ENCODE assay signal across 8 cellular contexts in the genomic region with DNA sequence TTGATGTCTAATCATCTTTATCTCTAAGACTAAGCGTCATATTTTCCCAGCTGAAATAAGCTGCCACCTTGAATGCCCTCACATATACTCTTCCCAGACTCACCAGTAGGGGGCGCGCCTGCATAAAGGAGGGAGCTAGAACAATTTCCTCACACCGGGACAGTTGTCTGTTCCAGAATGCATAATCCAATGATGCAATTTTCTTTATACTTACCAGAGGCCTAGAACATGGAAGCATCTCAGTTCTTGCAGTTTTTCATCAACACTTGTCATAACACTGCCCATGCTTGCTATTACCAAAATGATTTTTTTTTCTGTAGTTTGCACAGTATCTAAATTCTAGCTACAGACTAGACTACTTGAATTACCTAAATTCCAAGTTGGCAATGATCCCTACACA.
DNase-seq lines count a peak whose midpoint lies in the region; ATAC-seq and TF ChIP-seq lines count a peak whose summit lies in the region.

No MANE protein-coding gene starts in this region.

- no peaks in the 10 kb centered on the region for H3K9me3 ChIP-seq in Karpas-422 (ENCODE audit: low read length)
- no peaks in the 10 kb centered on the region for H3K9me3 ChIP-seq in osteoblast (ENCODE audit: low read depth, low read length)
- H3K9me3 ChIP-seq in thyroid gland: no peaks in the 10 kb centered on the region

- H3K4me2 ChIP-seq in Karpas-422 (ENCODE audit: low read depth, low read length, poor library complexity, severe bottlenecking) (no peak overlapping the region), osteoblast (ENCODE audit: insufficient read depth, low read length) (no peak overlapping the region)

- no peaks in the 10 kb centered on the region for H3K9me3 Mint-ChIP-seq in activated T-helper 2 cell treated with anti-CD3 and anti-CD28 coated beads, Interferon-gamma antibody, Interleukin-2, Interleukin-4, amounts not matched to agents 10 μg/mL and 5 μg/mL and 100 μg/mL, durations not matched to agents 14 hours and 24 hours and 36 hours

- no peak overlapping the region for H3K27ac ChIP-seq in C4-2B
- no peak overlapping the region for H3K27ac ChIP-seq in Karpas-422 (ENCODE audit: low read length)
- no peak overlapping the region for H3K27ac ChIP-seq in foreskin keratinocyte
- no peak overlapping the region for H3K27ac ChIP-seq in osteoblast (ENCODE audit: low read depth, low read length)
- H3K27ac ChIP-seq in thyroid gland: no peak overlapping the region

- no peak overlapping the region for H3K9ac ChIP-seq in Karpas-422 (ENCODE audit: low read length)

- H3K4me3 ChIP-seq in Karpas-422 (ENCODE audit: low read length) (no peak overlapping the region), osteoblast (ENCODE audit: insufficient read depth, low read length) (no peak overlapping the region), thyroid gland (replicated peaks in 1 of 3) (no peak overlapping the region)

- H3K9me2 ChIP-seq in Karpas-422 (replicated peaks; ENCODE audit: insufficient read depth, low read length): no peaks in the 10 kb centered on the region

- peak; percentile 58 for ATAC-seq in GM19397 (IDR thresholded peaks at IDR 0.05; ENCODE audit: unreplicated experiment)
- peak; percentile 83 for ATAC-seq in foreskin keratinocyte

- intact Hi-C loops in activated T-helper 2 cell treated with anti-CD3 and anti-CD28 coated beads, Interferon-gamma antibody, Interleukin-2, Interleukin-4, amounts not matched to agents 10 μg/mL and 5 μg/mL and 100 μg/mL, durations not matched to agents 14 hours and 24 hours and 36 hours (cut with micrococcal nuclease): loop anchor here (1.0 to 10.0 kb wide), 3 partner anchors 210 to 590 kb away; partner anchors contain the start of gene KIF27
- intact Hi-C loops in thyroid gland (cut with DNase I): loop anchor here (5.0 to 10.0 kb wide), 2 partner anchors 130 to 203 kb away; partner anchors contain the start of gene FRMD3

- TF ChIP-seq POLR2A in thyroid gland (IDR thresholded peaks at IDR 0.05): no peak

- H3K4me1 ChIP-seq in Karpas-422 (ENCODE audit: low read length) (no peaks in the 10 kb centered on the region), foreskin keratinocyte (no peaks in the 10 kb centered on the region), osteoblast (ENCODE audit: insufficient read depth, low read length) (no peaks in the 10 kb centered on the region), thyroid gland (peaks cover 0 to 4% of the 10 kb centered on the region in 2 donors)

- H3K27me3 Mint-ChIP-seq in activated T-helper 2 cell treated with anti-CD3 and anti-CD28 coated beads, Interferon-gamma antibody, Interleukin-2, Interleukin-4, amounts not matched to agents 10 μg/mL and 5 μg/mL and 100 μg/mL, durations not matched to agents 14 hours and 24 hours and 36 hours (ENCODE audit: low read depth): no peaks in the 10 kb centered on the region

- peaks cover 11% of the 10 kb centered on the region for H3K4me1 Mint-ChIP-seq in activated T-helper 2 cell treated with anti-CD3 and anti-CD28 coated beads, Interferon-gamma antibody, Interleukin-2, Interleukin-4, amounts not matched to agents 10 μg/mL and 5 μg/mL and 100 μg/mL, durations not matched to agents 14 hours and 24 hours and 36 hours (ENCODE audit: low read depth)

- DNase-seq in Karpas-422: peak; percentile 88
- peak; percentile 65 for DNase-seq in RPMI8226
- peak; percentile 55 for DNase-seq in activated T-helper 2 cell treated with anti-CD3 and anti-CD28 coated beads, Interferon-gamma antibody, Interleukin-2, Interleukin-4, amounts not matched to agents 10 μg/mL and 5 μg/mL and 100 μg/mL, durations not matched to agents 14 hours and 24 hours and 36 hours (ENCODE audit: low spot score)
- DNase-seq in foreskin keratinocyte: peak; percentile 11 to 34
- peak; percentile 71 for DNase-seq in osteoblast (ENCODE audit: insufficient read length, low spot score, missing footprints)
- DNase-seq in thyroid gland: peak; percentile 81 to 92

- H3K27me3 ChIP-seq in Karpas-422 (ENCODE audit: low read length): no peaks in the 10 kb centered on the region
- no peaks in the 10 kb centered on the region for H3K27me3 ChIP-seq in foreskin keratinocyte
- H3K27me3 ChIP-seq in osteoblast (ENCODE audit: insufficient read depth, low read length): no peaks in the 10 kb centered on the region
- no peaks in the 10 kb centered on the region for H3K27me3 ChIP-seq in thyroid gland

- H4K20me1 ChIP-seq in Karpas-422 (ENCODE audit: insufficient read depth, low read depth, low read length) (0 out of 2 replicates have a peak, but pooled peaks cover 2% of the 10 kb centered on the region), osteoblast (ENCODE audit: insufficient read depth, low read length) (no peaks in the 10 kb centered on the region)

- no peak overlapping the region for H3K27ac Mint-ChIP-seq in activated T-helper 2 cell treated with anti-CD3 and anti-CD28 coated beads, Interferon-gamma antibody, Interleukin-2, Interleukin-4, amounts not matched to agents 10 μg/mL and 5 μg/mL and 100 μg/mL, durations not matched to agents 14 hours and 24 hours and 36 hours

- WGBS in thyroid gland, 2 donors: 6 to 10% methylated on average over 4 of the region's 4 CpGs

- H3K4me3 Mint-ChIP-seq in activated T-helper 2 cell treated with anti-CD3 and anti-CD28 coated beads, Interferon-gamma antibody, Interleukin-2, Interleukin-4, amounts not matched to agents 10 μg/mL and 5 μg/mL and 100 μg/mL, durations not matched to agents 14 hours and 24 hours and 36 hours (ENCODE audit: low read depth): no peak overlapping the region

- TF ChIP-seq CTCF in C4-2B (conservative IDR thresholded peaks at IDR 0.05) (peak; percentile 98), foreskin keratinocyte (conservative IDR thresholded peaks at IDR 0.05) (peak; percentile 88), osteoblast (IDR thresholded peaks at IDR 0.05; ENCODE audit: extremely low read depth, low read depth, low read length) (peak; percentile 91), thyroid gland (IDR thresholded peaks at IDR 0.05) (peak; percentile 94 to 96 (median 95))

- no peaks in the 10 kb centered on the region for H3K36me3 Mint-ChIP-seq in activated T-helper 2 cell treated with anti-CD3 and anti-CD28 coated beads, Interferon-gamma antibody, Interleukin-2, Interleukin-4, amounts not matched to agents 10 μg/mL and 5 μg/mL and 100 μg/mL, durations not matched to agents 14 hours and 24 hours and 36 hours (ENCODE audit: low read depth)

- no peaks in the 10 kb centered on the region for H3K36me3 ChIP-seq in Karpas-422 (ENCODE audit: insufficient read depth, low read length)
- no peaks in the 10 kb centered on the region for H3K36me3 ChIP-seq in osteoblast (ENCODE audit: insufficient read depth, low read length)
- H3K36me3 ChIP-seq in thyroid gland: no peaks in the 10 kb centered on the region

- H2AFZ ChIP-seq in Karpas-422 (ENCODE audit: low read length) (no peak overlapping the region), osteoblast (ENCODE audit: low read length) (no peak overlapping the region)

- H3K79me2 ChIP-seq in Karpas-422 (ENCODE audit: low read length): no peaks in the 10 kb centered on the region
- H3K79me2 ChIP-seq in osteoblast (ENCODE audit: insufficient read depth, low read length): no peaks in the 10 kb centered on the region

Comparison
In these comparisons a context has a peak if more than half of its experiments do, and no peak if none do; other contexts are left out.
1. DNase-seq: peak in every context shown above with its lines; median percentile 88 in Karpas-422; 86 in thyroid gland; 71 in osteoblast; 65 in RPMI8226; 55 in activated T-helper 2 cell treated with anti-CD3 and anti-CD28 coated beads, Interferon-gamma antibody, Interleukin-2, Interleukin-4, amounts not matched to agents 10 μg/mL and 5 μg/mL and 100 μg/mL, durations not matched to agents 14 hours and 24 hours and 36 hours; 22 in foreskin keratinocyte.